In genomic region chr14:104774453-104775072, GRCh38 we compare ENCODE assay signal across 16 cellular contexts.
"Had no signal": no experiment of that assay in that cellular context is flagged by ENCODE, and none has a peak within 500 bp of the region (broad histone marks: within the 10 kb centered on the region; RNA-seq: fewer than 3 reads in every experiment).

No MANE protein-coding gene starts in this region.

- H3K4me3 ChIP-seq: skin epidermis, suprapubic skin had no signal

- H3K9me3 Mint-ChIP-seq: activated naive CD8-positive, alpha-beta T cell treated with anti-CD3 and anti-CD28 coated beads, Interleukin-2, amount 10 ng/mL, durations not matched to agents 7 days and 5 days; activated T-helper 17 cell treated with anti-CD3 and anti-CD28 coated beads, Interleukin-2, amount 50 U/mL, for 72 hours; effector memory CD8-positive, alpha-beta T cell; mesothelial cell of epicardium; natural killer cell treated with Interleukin-12 subunit alpha and Interleukin-12 subunit beta and Interleukin-15 and Interleukin-18, amount 100 ng/mL, for 72 hours; type B pancreatic cell had no signal

- H3K4me1 Mint-ChIP-seq: activated B cell treated with CpG ODN at 0.5 μM for 24 hours; activated naive CD8-positive, alpha-beta T cell treated with anti-CD3 and anti-CD28 coated beads, Interleukin-2, amount 10 ng/mL, durations not matched to agents 7 days and 5 days; activated T-helper 17 cell treated with anti-CD3 and anti-CD28 coated beads, Interleukin-2, amount 50 U/mL, for 72 hours had no signal

- H3K27me3 ChIP-seq: suprapubic skin had no signal

- H3K4me3 Mint-ChIP-seq: activated B cell treated with CpG ODN at 0.5 μM for 24 hours; activated CD8-positive, alpha-beta T cell treated with anti-CD3 and anti-CD28 coated beads for 36 hours; activated naive CD8-positive, alpha-beta T cell treated with anti-CD3 and anti-CD28 coated beads, Interleukin-2, amount 10 ng/mL, durations not matched to agents 7 days and 5 days; activated T-helper 17 cell treated with anti-CD3 and anti-CD28 coated beads, Interleukin-2, amount 50 U/mL, for 72 hours; effector memory CD8-positive, alpha-beta T cell; mesothelial cell of epicardium; natural killer cell treated with Interleukin-12 subunit alpha and Interleukin-12 subunit beta and Interleukin-15 and Interleukin-18, amount 100 ng/mL, for 72 hours; stimulated activated naive CD8-positive, alpha-beta T cell treated with anti-CD3 and anti-CD28 coated beads, Interleukin-15, Interleukin-2, amounts not matched to agents 100 ng/mL and 50 ng/mL, for 24 hours; type B pancreatic cell had no signal

- H3K27me3 Mint-ChIP-seq: activated B cell treated with CpG ODN at 0.5 μM for 24 hours; activated CD8-positive, alpha-beta T cell treated with anti-CD3 and anti-CD28 coated beads for 36 hours; activated naive CD8-positive, alpha-beta T cell treated with anti-CD3 and anti-CD28 coated beads, Interleukin-2, amount 10 ng/mL, durations not matched to agents 7 days and 5 days; activated T-helper 17 cell treated with anti-CD3 and anti-CD28 coated beads, Interleukin-2, amount 50 U/mL, for 72 hours; effector memory CD8-positive, alpha-beta T cell; natural killer cell treated with Interleukin-12 subunit alpha and Interleukin-12 subunit beta and Interleukin-15 and Interleukin-18, amount 100 ng/mL, for 72 hours; stimulated activated naive CD8-positive, alpha-beta T cell treated with anti-CD3 and anti-CD28 coated beads, Interleukin-15, Interleukin-2, amounts not matched to agents 100 ng/mL and 50 ng/mL, for 24 hours; type B pancreatic cell had no signal

- H3K36me3 Mint-ChIP-seq: natural killer cell treated with Interleukin-12 subunit alpha and Interleukin-12 subunit beta and Interleukin-15 and Interleukin-18, amount 100 ng/mL, for 72 hours had no signal

- H3K27ac ChIP-seq: skin epidermis, suprapubic skin had no signal

- H3K27ac Mint-ChIP-seq: activated B cell treated with CpG ODN at 0.5 μM for 24 hours; activated CD8-positive, alpha-beta T cell treated with anti-CD3 and anti-CD28 coated beads for 36 hours; activated naive CD8-positive, alpha-beta T cell treated with anti-CD3 and anti-CD28 coated beads, Interleukin-2, amount 10 ng/mL, durations not matched to agents 7 days and 5 days; activated T-helper 17 cell treated with anti-CD3 and anti-CD28 coated beads, Interleukin-2, amount 50 U/mL, for 72 hours; mesothelial cell of epicardium; natural killer cell treated with Interleukin-12 subunit alpha and Interleukin-12 subunit beta and Interleukin-15 and Interleukin-18, amount 100 ng/mL, for 72 hours; stimulated activated naive CD8-positive, alpha-beta T cell treated with anti-CD3 and anti-CD28 coated beads, Interleukin-15, Interleukin-2, amounts not matched to agents 100 ng/mL and 50 ng/mL, for 24 hours; type B pancreatic cell had no signal

- H3K9me3 ChIP-seq: suprapubic skin had no signal

- DNase-seq: activated B cell treated with CpG ODN at 0.5 μM for 24 hours; activated CD4-positive, alpha-beta T cell treated with anti-CD3 and anti-CD28 coated beads for 48 hours; activated CD8-positive, alpha-beta T cell treated with anti-CD3 and anti-CD28 coated beads for 36 hours; activated naive CD4-positive, alpha-beta T cell treated with Interleukin-2 at 50 U/mL for 16 hours; activated naive CD8-positive, alpha-beta T cell treated with anti-CD3 and anti-CD28 coated beads, Interleukin-2, amount 10 ng/mL, durations not matched to agents 7 days and 5 days; activated T-cell treated with anti-CD3 and anti-CD28 coated beads, Interleukin-2, amount 50 U/mL, for 1 hour; amygdala; effector memory CD8-positive, alpha-beta T cell; SW 1271 had no signal

- ATAC-seq: activated CD8-positive, alpha-beta T cell treated with anti-CD3 and anti-CD28 coated beads for 36 hours; activated T-helper 17 cell treated with anti-CD3 and anti-CD28 coated beads, Interleukin-2, amount 50 U/mL, for 72 hours; effector memory CD8-positive, alpha-beta T cell had no signal
